In genomic region chr10:86798636-86799035, GRCh38 we compare ENCODE assay signal across 9 cellular contexts. TPM values are rescaled to one million over a fixed set of nuclear protein-coding genes. Genes with fewer than 3 reads are reported as not detected.
DNase-seq lines count a peak whose midpoint lies in the region; ATAC-seq and FAIRE-seq lines count a peak whose summit lies in the region.
"Had no signal": no experiment of that assay in that cellular context is flagged by ENCODE, and none has a peak within 500 bp of the region (broad histone marks: within the 10 kb centered on the region; RNA-seq: fewer than 3 reads in every experiment).

No MANE protein-coding gene starts in this region.

- CTCF ChIA-PET in activated CD8-positive, alpha-beta T cell treated with anti-CD3 and anti-CD28 coated beads, Interleukin-2, amount 10 ng/mL, durations not matched to agents 7 days and 5 days (lab: Charles Lee): interaction anchor here (0.9 kb wide), 1 partner anchor 88 kb away, joined by 3 read pairs; no protein-coding TSS in a partner anchor

- H3K27me3 Mint-ChIP-seq in activated CD8-positive, alpha-beta T cell treated with anti-CD3 and anti-CD28 coated beads, Interleukin-2, amount 10 ng/mL, durations not matched to agents 7 days and 5 days (ENCODE audit: low read depth): no peaks in the 10 kb centered on the region
- H3K27me3 Mint-ChIP-seq in activated T-cell treated with anti-CD3 and anti-CD28 coated beads, Interleukin-2, amount 50 U/mL, for 4 hours (ENCODE audit: low read depth): no peaks in the 10 kb centered on the region

- H3K4me1 Mint-ChIP-seq in activated CD8-positive, alpha-beta T cell treated with anti-CD3 and anti-CD28 coated beads, Interleukin-2, amount 10 ng/mL, durations not matched to agents 7 days and 5 days (ENCODE audit: low read depth): peaks cover 11% of the 10 kb centered on the region
- H3K4me1 Mint-ChIP-seq in activated T-cell treated with anti-CD3 and anti-CD28 coated beads, Interleukin-2, amount 50 U/mL, for 4 hours (ENCODE audit: low read depth): peaks cover 14% of the 10 kb centered on the region
- H3K4me1 Mint-ChIP-seq: naive B cell had no signal

- H3K9me3 Mint-ChIP-seq in activated CD8-positive, alpha-beta T cell treated with anti-CD3 and anti-CD28 coated beads, Interleukin-2, amount 10 ng/mL, durations not matched to agents 7 days and 5 days (ENCODE audit: insufficient read depth): no peaks in the 10 kb centered on the region
- H3K9me3 Mint-ChIP-seq in activated T-cell treated with anti-CD3 and anti-CD28 coated beads, Interleukin-2, amount 50 U/mL, for 4 hours: no peaks in the 10 kb centered on the region
- H3K9me3 Mint-ChIP-seq: activated T-cell treated with anti-CD3 and anti-CD28 coated beads, Interleukin-2, amount 50 U/mL, for 72 hours had no signal

- H3K27ac Mint-ChIP-seq in activated CD8-positive, alpha-beta T cell treated with anti-CD3 and anti-CD28 coated beads, Interleukin-2, amount 10 ng/mL, durations not matched to agents 7 days and 5 days: no peak overlapping the region
- H3K27ac Mint-ChIP-seq: naive B cell had no signal

- peak; percentile 88 for FAIRE-seq in GM19239 (lab: Jason Lieb, UNC)

- no peak overlapping the region for H3K4me3 Mint-ChIP-seq in activated CD8-positive, alpha-beta T cell treated with anti-CD3 and anti-CD28 coated beads, Interleukin-2, amount 10 ng/mL, durations not matched to agents 7 days and 5 days
- no peak overlapping the region for H3K4me3 Mint-ChIP-seq in activated T-cell treated with anti-CD3 and anti-CD28 coated beads, Interleukin-2, amount 50 U/mL, for 4 hours
- H3K4me3 Mint-ChIP-seq: naive B cell had no signal

- peak; percentile 79 for ATAC-seq in HG02885 (IDR thresholded peaks at IDR 0.05; ENCODE audit: poor library complexity, unreplicated experiment)
- ATAC-seq in activated CD8-positive, alpha-beta T cell treated with anti-CD3 and anti-CD28 coated beads, Interleukin-2, amount 10 ng/mL, durations not matched to agents 7 days and 5 days: peak; percentile 64
- no peak for ATAC-seq in activated T-cell treated with anti-CD3 and anti-CD28 coated beads, Interleukin-2, amount 50 U/mL, for 4 hours

- DNase-seq in GM19239 (ENCODE audit: insufficient read length, low spot score) (peak; percentile 12), renal cortical epithelial cell (ENCODE audit: low read depth) (peak; percentile 37), NCI-H2196 treated with DMSO at 0.1 percent for 48 hours (lab: John Stamatoyannopoulos, UW; ENCODE audit: unreplicated experiment) (no peak), cerebellum (ENCODE audit: low spot score) (no peak)
- DNase-seq in activated CD8-positive, alpha-beta T cell treated with anti-CD3 and anti-CD28 coated beads, Interleukin-2, amount 10 ng/mL, durations not matched to agents 7 days and 5 days: no peak
- no peak for DNase-seq in activated T-cell treated with anti-CD3 and anti-CD28 coated beads, Interleukin-2, amount 50 U/mL, for 4 hours
- DNase-seq: activated T-cell treated with anti-CD3 and anti-CD28 coated beads, Interleukin-2, amount 50 U/mL, for 72 hours; naive B cell had no signal

- H3K36me3 Mint-ChIP-seq in activated CD8-positive, alpha-beta T cell treated with anti-CD3 and anti-CD28 coated beads, Interleukin-2, amount 10 ng/mL, durations not matched to agents 7 days and 5 days (ENCODE audit: low read depth): no peaks in the 10 kb centered on the region
- H3K36me3 Mint-ChIP-seq in activated T-cell treated with anti-CD3 and anti-CD28 coated beads, Interleukin-2, amount 50 U/mL, for 4 hours (ENCODE audit: insufficient read depth): peaks cover 3% of the 10 kb centered on the region
- H3K36me3 Mint-ChIP-seq: naive B cell had no signal

- POLR2A ChIA-PET in activated CD8-positive, alpha-beta T cell treated with anti-CD3 and anti-CD28 coated beads, Interleukin-2, amount 10 ng/mL, durations not matched to agents 7 days and 5 days (lab: Charles Lee): no interaction called here

RNA-seq across cellular contexts. Expression of gene BMPR1A, which starts 42.2 kb away (rescaled TPM):
- 1 to 10 TPM; 8.0 to 9.8 TPM for total RNA-seq in activated CD8-positive, alpha-beta T cell treated with anti-CD3 and anti-CD28 coated beads, Interleukin-2, amount 10 ng/mL, durations not matched to agents 7 days and 5 days
- total RNA-seq in renal cortical epithelial cell (57.0 and 92.9 TPM in 2 replicates), cerebellum (51.8 TPM)
- total RNA-seq in activated T-cell treated with anti-CD3 and anti-CD28 coated beads, Interleukin-2, amount 50 U/mL, for 4 hours: 1 to 10 TPM; 6.0 to 8.5 (median 7.6) TPM

Comparison
In these comparisons a context has a peak if more than half of its experiments do, and no peak if none do; other contexts are left out.
1. DNase-seq: peak in GM19239 (single experiment) and renal cortical epithelial cell (single experiment); none in activated CD8-positive, alpha-beta T cell treated with anti-CD3 and anti-CD28 coated beads, Interleukin-2, amount 10 ng/mL, durations not matched to agents 7 days and 5 days (single experiment), NCI-H2196 treated with DMSO at 0.1 percent for 48 hours (single experiment), activated T-cell treated with anti-CD3 and anti-CD28 coated beads, Interleukin-2, amount 50 U/mL, for 4 hours (single experiment) and cerebellum (single experiment).
2. ATAC-seq: peak in HG02885 (single experiment) and activated CD8-positive, alpha-beta T cell treated with anti-CD3 and anti-CD28 coated beads, Interleukin-2, amount 10 ng/mL, durations not matched to agents 7 days and 5 days (single experiment); none in activated T-cell treated with anti-CD3 and anti-CD28 coated beads, Interleukin-2, amount 50 U/mL, for 4 hours (0 of 2).